21 cellular contexts compared by ENCODE assay signal in genomic region chrX:16101581-16101980, GRCh38. TPM values are rescaled to one million over a fixed set of nuclear protein-coding genes. Genes with fewer than 3 reads are reported as not detected.
A peak's percentile ranks its signal among the peaks of the same experiment; 100 is the strongest.
DNase-seq lines count a peak whose midpoint lies in the region; ATAC-seq, FAIRE-seq and TF ChIP-seq lines count a peak whose summit lies in the region.
"Had no signal": no experiment of that assay in that cellular context is flagged by ENCODE, and none has a peak within 500 bp of the region (broad histone marks: within the 10 kb centered on the region; RNA-seq: fewer than 3 reads in every experiment).

No MANE protein-coding gene starts in this region.

- H3K79me2 ChIP-seq in astrocyte (ENCODE audit: insufficient read depth, low read length) (no peaks in the 10 kb centered on the region), mesendoderm (ENCODE audit: control insufficient read depth, insufficient read depth, low read length) (no peaks in the 10 kb centered on the region)

- H3K36me3 Mint-ChIP-seq in astrocyte (ENCODE audit: low read depth, unreplicated experiment) = no peaks in the 10 kb centered on the region
- H3K36me3 Mint-ChIP-seq: CD4-positive, alpha-beta memory T cell had no signal

- H3K9ac ChIP-seq in astrocyte (ENCODE audit: low read length) (no peak overlapping the region), mesendoderm (ENCODE audit: low read length) (no peak overlapping the region)
- H3K9ac ChIP-seq: BLaER1 treated with 17β-estradiol and CSF1 and Interleukin-3, amounts not matched to agents 10 nM and 100 nM had no signal

- H3K36me3 ChIP-seq in astrocyte (ENCODE audit: insufficient read depth, low read length) = no peaks in the 10 kb centered on the region
- no peaks in the 10 kb centered on the region for H3K36me3 ChIP-seq in mesendoderm (ENCODE audit: control insufficient read depth, insufficient read depth, low read length)
- H3K36me3 ChIP-seq: BE2C; BLaER1 treated with 17β-estradiol and CSF1 and Interleukin-3, amounts not matched to agents 10 nM and 100 nM had no signal

- H3K27ac ChIP-seq in astrocyte (ENCODE audit: low read depth, low read length) (no peak overlapping the region), mesendoderm (ENCODE audit: low read depth, low read length) (no peak overlapping the region)
- H3K27ac ChIP-seq: A549; BLaER1 treated with 17β-estradiol and CSF1 and Interleukin-3, amounts not matched to agents 10 nM and 100 nM had no signal

- no peak overlapping the region for H3K56ac ChIP-seq in mesendoderm (ENCODE audit: low read length)

- ATAC-seq in HG03521 (IDR thresholded peaks at IDR 0.05; ENCODE audit: unreplicated experiment) (no peak), HG02588 (IDR thresholded peaks at IDR 0.05; ENCODE audit: unreplicated experiment) (no peak)
- ATAC-seq: A549 had no signal

- no peaks in the 10 kb centered on the region for H3K27me3 Mint-ChIP-seq in astrocyte (ENCODE audit: low read depth, unreplicated experiment)

- H3K4me1 Mint-ChIP-seq in astrocyte (ENCODE audit: low read depth, unreplicated experiment) = peaks cover 2% of the 10 kb centered on the region
- H3K4me1 Mint-ChIP-seq: CD4-positive, alpha-beta memory T cell had no signal

- no peak overlapping the region for H2BK15ac ChIP-seq in mesendoderm (replicated peaks; ENCODE audit: low read depth)

- no peak overlapping the region for H2AFZ ChIP-seq in astrocyte (ENCODE audit: low read depth, low read length)

- H3K79me1 ChIP-seq in mesendoderm (ENCODE audit: low read length) = no peaks in the 10 kb centered on the region

- no peaks in the 10 kb centered on the region for H3K4me1 ChIP-seq in astrocyte (ENCODE audit: insufficient read depth, low read length)
- H3K4me1 ChIP-seq in mesendoderm (ENCODE audit: control insufficient read depth, low read depth, low read length) = no peaks in the 10 kb centered on the region
- H3K4me1 ChIP-seq: A549; BE2C; BLaER1 treated with 17β-estradiol and CSF1 and Interleukin-3, amounts not matched to agents 10 nM and 100 nM had no signal

- no peak overlapping the region for H2BK120ac ChIP-seq in mesendoderm (ENCODE audit: low read depth, low read length)

- H3K27me3 ChIP-seq in astrocyte (ENCODE audit: insufficient read depth, low read length) (no peaks in the 10 kb centered on the region), mesendoderm (ENCODE audit: insufficient read depth, low read length, poor library complexity) (no peaks in the 10 kb centered on the region)
- H3K27me3 ChIP-seq: BE2C had no signal

- H2AK5ac ChIP-seq in mesendoderm (ENCODE audit: low read length) = no peak overlapping the region

- no peaks in the 10 kb centered on the region for H4K20me1 ChIP-seq in astrocyte (ENCODE audit: insufficient read depth, low read length)
- H4K20me1 ChIP-seq: BLaER1 treated with 17β-estradiol and CSF1 and Interleukin-3, amounts not matched to agents 10 nM and 100 nM had no signal

- H3K4me3 ChIP-seq in astrocyte (ENCODE audit: insufficient read depth, low read depth, low read length) (no peak overlapping the region), mesendoderm (ENCODE audit: low read length) (no peak overlapping the region)
- H3K4me3 ChIP-seq: A549; BLaER1 treated with 17β-estradiol and CSF1 and Interleukin-3, amounts not matched to agents 10 nM and 100 nM had no signal

- no peak overlapping the region for H4K5ac ChIP-seq in mesendoderm (ENCODE audit: low read length)

- no peak overlapping the region for H3K4ac ChIP-seq in mesendoderm (ENCODE audit: low read depth, low read length)

- no peak overlapping the region for H4K8ac ChIP-seq in mesendoderm (ENCODE audit: low read depth, low read length)

- TF ChIP-seq POLR2A in GM12892 (IDR thresholded peaks at IDR 0.05; ENCODE audit: low read depth, low read length) = no peak

- no peak overlapping the region for H3K4me3 Mint-ChIP-seq in astrocyte (ENCODE audit: unreplicated experiment)
- H3K4me3 Mint-ChIP-seq: CD4-positive, alpha-beta memory T cell had no signal

- H3K9me3 Mint-ChIP-seq in astrocyte (ENCODE audit: unreplicated experiment) = peaks cover 2% of the 10 kb centered on the region

- no peak overlapping the region for H3K23ac ChIP-seq in mesendoderm (ENCODE audit: low read length)

- peak; percentile 44 for FAIRE-seq in GM12892 (lab: Jason Lieb, UNC)
- FAIRE-seq in astrocyte (lab: Jason Lieb, UNC) = peak; percentile 70
- FAIRE-seq: A549, G401.6, H1 had no signal

- no peak for DNase-seq in GM12892 (ENCODE audit: insufficient read length)
- peak; percentile 68 for DNase-seq in SK-N-DZ (ENCODE audit: low spot score)
- no peak for DNase-seq in astrocyte (ENCODE audit: low read depth)
- peak; percentile 57 for DNase-seq in mesendoderm
- DNase-seq in NCI-H524 (lab: John Stamatoyannopoulos, UW) = no peak
- DNase-seq: 8988T; ACHN; AML-193; BE2C; CD4-positive, alpha-beta memory T cell; COR-L47; DMS153; DND-41; H7; HCEC 1CT had no signal

- TF ChIP-seq CTCF in astrocyte (IDR thresholded peaks at IDR 0.05; ENCODE audit: insufficient read depth, low read depth, low read length) = no peak

- H3K18ac ChIP-seq in mesendoderm (ENCODE audit: low read length) = no peak overlapping the region

- no peak overlapping the region for H3K4me2 ChIP-seq in astrocyte (ENCODE audit: low read length)
- H3K4me2 ChIP-seq in mesendoderm (ENCODE audit: low read length) = no peak overlapping the region
- H3K4me2 ChIP-seq: A549; BLaER1 treated with 17β-estradiol and CSF1 and Interleukin-3, amounts not matched to agents 10 nM and 100 nM had no signal

- H2BK5ac ChIP-seq in mesendoderm (ENCODE audit: low read length) = no peak overlapping the region

- H3K27ac Mint-ChIP-seq in astrocyte (ENCODE audit: unreplicated experiment) = no peak overlapping the region

- no peaks in the 10 kb centered on the region for H3K9me3 ChIP-seq in astrocyte (ENCODE audit: insufficient read depth, low read depth, low read length)
- H3K9me3 ChIP-seq: A549, BE2C had no signal

- no CpG with 5 or more reads among the region's 2 CpGs for WGBS in mesendoderm (ENCODE audit: extremely low coverage, insufficient coverage, low lambda C conversion rate)

RNA-seq across cellular contexts. Expression of gene GRPR, which starts 21.8 kb away (rescaled TPM):
- polyA plus RNA-seq in GM12892 (2012; ENCODE audit: missing spikeins) = not detected
- polyA plus RNA-seq in SK-N-DZ (2014; cell fraction: cytosol; rRNA removed) = 0.14 and 0.36 TPM in 2 replicates
- 0.42 TPM in 1 of 2 replicates, not detected in the other for polyA plus RNA-seq in SK-N-DZ (2014; cell fraction: nucleus; rRNA removed)
- 1.9 and 3.0 TPM in 2 replicates for total RNA-seq in astrocyte
- polyA plus RNA-seq in mesendoderm (2013, experiment 1 of 2) = 13.1 TPM
- 14.5 TPM for polyA plus RNA-seq in mesendoderm (2013, experiment 2 of 2)

Comparison
In these comparisons a context has a peak if more than half of its experiments do, and no peak if none do; other contexts are left out.
1. DNase-seq: peak in SK-N-DZ (single experiment) and mesendoderm (single experiment); none in GM12892 (single experiment), astrocyte (single experiment) and NCI-H524 (0 of 2).